Comparison of ENCODE assay signal across 8 cellular contexts in genomic region chr11:34997872-34998548, GRCh38.
A peak's percentile ranks its signal among the peaks of the same experiment; 100 is the strongest.
DNase-seq lines count a peak whose midpoint lies in the region; ATAC-seq, FAIRE-seq and TF ChIP-seq lines count a peak whose summit lies in the region.

No MANE protein-coding gene starts in this region.

- no peaks in the 10 kb centered on the region for H3K9me2 ChIP-seq in GM23248 (ENCODE audit: insufficient read depth)

- in situ Hi-C loops in GM23248 (cut with MboI), result loop anchor here (10.0 kb wide), 1 partner anchor 397 kb away; no protein-coding TSS in a partner anchor

- H3K4me3 ChIP-seq in GM23248, result peak overlapping the region; percentile 12
- H3K4me3 ChIP-seq in BE2C (ENCODE audit: low read depth, low read length), result no peak overlapping the region

- H3F3A ChIP-seq in GM23248 (ENCODE audit: insufficient read depth), result peaks cover 6% of the 10 kb centered on the region; the same call in 1 of the 2 replicates

- TF ChIP-seq CTCF in activated B cell treated with CpG ODN at 0.5 μM for 24 hours (IDR thresholded peaks at IDR 0.05) (peak; percentile 58), BE2C (IDR thresholded peaks at IDR 0.05; ENCODE audit: low read depth, low read length) (no peak)

- H3K9me3 Mint-ChIP-seq in activated B cell treated with CpG ODN at 0.5 μM for 24 hours, result no peaks in the 10 kb centered on the region

- H3K4me2 ChIP-seq in GM23248 (ENCODE audit: unreplicated experiment), result peak overlapping the region; percentile 25

- no peak overlapping the region for H2AFZ ChIP-seq in GM23248

- H3K27me3 ChIP-seq in GM23248 (replicated peaks; ENCODE audit: insufficient read depth), result no peaks in the 10 kb centered on the region
- H3K27me3 ChIP-seq in BE2C, result no peaks in the 10 kb centered on the region

- H3K4me3 Mint-ChIP-seq in activated B cell treated with CpG ODN at 0.5 μM for 24 hours, result peak overlapping the region; percentile 52

- H3K9me3 ChIP-seq in GM23248 (ENCODE audit: low read depth) (no peaks in the 10 kb centered on the region), BE2C (no peaks in the 10 kb centered on the region)

- peaks cover 23% of the 10 kb centered on the region for H3K79me2 ChIP-seq in GM23248 (ENCODE audit: insufficient read depth)

- peak; percentile 44 for DNase-seq in AG08395 (ENCODE audit: low spot score)
- peak; percentile 70 for DNase-seq in GM23248
- DNase-seq in activated B cell treated with CpG ODN at 0.5 μM for 24 hours, result no peak
- DNase-seq in amniotic stem cell (lab: John Stamatoyannopoulos, UW), result no peak
- DNase-seq in BE2C, result no peak

- H3K9ac ChIP-seq in GM23248, result peak overlapping the region; percentile 47; the same call in 1 of the 2 replicates

- H3K36me3 ChIP-seq in GM23248 (ENCODE audit: low read depth) (0 out of 2 replicates have a peak, but pooled peaks cover 8% of the 10 kb centered on the region), BE2C (no peaks in the 10 kb centered on the region)

- H3K4me1 Mint-ChIP-seq in activated B cell treated with CpG ODN at 0.5 μM for 24 hours, result peaks cover 31% of the 10 kb centered on the region

- H3K27ac Mint-ChIP-seq in activated B cell treated with CpG ODN at 0.5 μM for 24 hours, result peak overlapping the region; percentile 77

- no peaks in the 10 kb centered on the region for H4K20me1 ChIP-seq in GM23248 (ENCODE audit: insufficient read depth)

- H3K36me3 Mint-ChIP-seq in activated B cell treated with CpG ODN at 0.5 μM for 24 hours (ENCODE audit: low read depth), result peaks cover 11% of the 10 kb centered on the region

- peak; percentile 91 for FAIRE-seq in islet of Langerhans (lab: Jason Lieb, UNC)

- POLR2A ChIA-PET in activated B cell treated with CpG ODN at 0.5 μM for 24 hours (lab: Charles Lee), result interaction anchor here (0.5 to 3.4 kb wide), 8 partner anchors 15 to 165 kb away, joined by 4 to 18 read pairs (median 5); no protein-coding TSS in a partner anchor

- H3K4me1 ChIP-seq in GM23248 (ENCODE audit: insufficient read depth) (peaks cover 25% of the 10 kb centered on the region), BE2C (no peaks in the 10 kb centered on the region)

- WGBS in GM23248 (ENCODE audit: low coverage in 1 of 2, low lambda C conversion rate in 2 of 2, missing lambda C conversion rate in 2 of 2), 2 experiments, result 5 to 8% methylated on average over 4 of the region's 4 CpGs

- H3K27me3 Mint-ChIP-seq in activated B cell treated with CpG ODN at 0.5 μM for 24 hours, result no peaks in the 10 kb centered on the region

- CTCF ChIA-PET in activated B cell treated with CpG ODN at 0.5 μM for 24 hours (lab: Charles Lee), result interaction anchor here (0.5 to 2.8 kb wide), 26 partner anchors 15 to 395 kb away, joined by 3 to 22 read pairs (median 4); partner anchors contain the start of gene CD44

- peak overlapping the region; percentile 21 for H3K27ac ChIP-seq in GM23248

- ATAC-seq in activated B cell treated with CpG ODN at 0.5 μM for 24 hours (ENCODE audit: low read depth) (peak; percentile 64), GM18870 (IDR thresholded peaks at IDR 0.05; ENCODE audit: unreplicated experiment) (no peak), GM21737 (IDR thresholded peaks at IDR 0.05; ENCODE audit: unreplicated experiment) (no peak)

- intact Hi-C loops in activated B cell treated with CpG ODN at 0.5 μM for 24 hours (cut with micrococcal nuclease), result loop anchor here (1.0 to 5.0 kb wide), 15 partner anchors 15 to 489 kb away; no protein-coding TSS in a partner anchor

Comparison
In these comparisons a context has a peak if more than half of its experiments do, and no peak if none do; other contexts are left out.
1. DNase-seq: peak in AG08395 (single experiment) and GM23248 (single experiment); none in activated B cell treated with CpG ODN at 0.5 μM for 24 hours (single experiment), amniotic stem cell (single experiment) and BE2C (single experiment).